12 cellular contexts compared by ENCODE assay signal in the genomic region with DNA sequence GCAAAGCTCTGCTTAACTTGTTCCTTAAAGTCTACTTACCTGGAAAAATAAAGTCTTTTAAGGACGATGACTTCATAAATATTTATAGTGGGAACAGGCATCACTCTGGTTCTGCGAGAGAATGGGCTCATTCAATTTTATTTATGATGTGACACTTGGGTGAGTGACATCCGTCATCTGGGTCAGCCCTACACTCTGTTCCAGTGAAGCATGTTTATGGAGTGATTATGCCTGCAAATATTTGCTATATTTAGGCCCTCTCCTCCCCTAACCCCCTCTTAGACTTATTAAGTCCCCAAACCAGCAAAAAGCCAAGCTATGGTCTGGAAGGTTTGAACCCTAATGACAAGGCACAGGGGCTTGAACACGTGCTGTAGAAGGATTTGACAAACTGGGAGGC. TPM values are rescaled to one million over a fixed set of nuclear protein-coding genes. Genes with fewer than 3 reads are reported as not detected.
DNase-seq lines count a peak whose midpoint lies in the region; ATAC-seq, FAIRE-seq and TF ChIP-seq lines count a peak whose summit lies in the region.
"Had no signal": no experiment of that assay in that cellular context is flagged by ENCODE, and none has a peak within 500 bp of the region (broad histone marks: within the 10 kb centered on the region; RNA-seq: fewer than 3 reads in every experiment).

No MANE protein-coding gene starts in this region.

- POLR2A ChIA-PET in endothelial cell of umbilical vein (lab: Charles Lee): no interaction called here

- 70 to 76% methylated on average over 4 of the region's 4 CpGs for WGBS in heart right ventricle, 2 donors

- H3K36me3 ChIP-seq in heart right ventricle: no peaks in the 10 kb centered on the region
- H3K36me3 ChIP-seq in endothelial cell of umbilical vein (ENCODE audit: control insufficient read depth in 2 of 2, extremely low read depth in 1 of 2, insufficient read depth in 2 of 2, low read length in 2 of 2): no peaks in the 10 kb centered on the region
- no peaks in the 10 kb centered on the region for H3K36me3 ChIP-seq in osteoblast (ENCODE audit: insufficient read depth, low read length)
- H3K36me3 ChIP-seq in uterus: no peaks in the 10 kb centered on the region

- H3K27me3 ChIP-seq in heart right ventricle: no peaks in the 10 kb centered on the region
- peaks cover 0 to 3% of the 10 kb centered on the region in 2 experiments for H3K27me3 ChIP-seq in endothelial cell of umbilical vein (ENCODE audit: control insufficient read depth in 2 of 2, insufficient read depth in 2 of 2, low read length in 2 of 2)
- no peaks in the 10 kb centered on the region for H3K27me3 ChIP-seq in osteoblast (ENCODE audit: insufficient read depth, low read length)
- no peaks in the 10 kb centered on the region for H3K27me3 ChIP-seq in uterus

- H3K4me1 ChIP-seq in heart right ventricle (peaks cover 12 to 59% (median 40%) of the 10 kb centered on the region in 9 donors), endothelial cell of umbilical vein (ENCODE audit: control insufficient read depth, extremely low read depth, insufficient read depth, low read length) (peaks cover 42% of the 10 kb centered on the region), osteoblast (ENCODE audit: insufficient read depth, low read length) (peaks cover 42% of the 10 kb centered on the region), uterus (peaks cover 0 to 17% of the 10 kb centered on the region in 2 donors)

- CTCF ChIA-PET in endothelial cell of umbilical vein (lab: Charles Lee): interaction anchor here (0.7 to 1.4 kb wide), 3 partner anchors 14 to 151 kb away, joined by 3 to 5 read pairs (median 3); no protein-coding TSS in a partner anchor

- peak overlapping the region; percentile 5 for H3K9ac ChIP-seq in endothelial cell of umbilical vein (replicated peaks; ENCODE audit: extremely low read depth, insufficient read depth, low read length)

- peak overlapping the region; percentile 13 for H3K4me2 ChIP-seq in endothelial cell of umbilical vein (ENCODE audit: insufficient read depth, low read length)
- peak overlapping the region; percentile 82 for H3K4me2 ChIP-seq in osteoblast (ENCODE audit: insufficient read depth, low read length)

- DNase-seq in heart right ventricle (no peak), cardiac septum (ENCODE audit: low spot score) (no peak), endothelial cell of umbilical vein (ENCODE audit: low read depth, low spot score) (no peak), osteoblast (ENCODE audit: insufficient read length, low spot score, missing footprints) (no peak), uterus (no peak), epidermal melanocyte (ENCODE audit: insufficient read length, low spot score) (no peak), mucosa of gallbladder (ENCODE audit: low spot score) (no peak)
- DNase-seq: DMS79; stimulated activated CD4-positive, alpha-beta T cell treated with anti-CD3 and anti-CD28 coated beads, Interleukin-4, amount 100 ng/mL, for 1 hour had no signal

- H3K9me3 ChIP-seq in heart right ventricle: no peaks in the 10 kb centered on the region
- H3K9me3 ChIP-seq in endothelial cell of umbilical vein (replicated peaks; ENCODE audit: control insufficient read depth, insufficient read depth, low read length): no peaks in the 10 kb centered on the region
- H3K9me3 ChIP-seq in osteoblast (ENCODE audit: low read depth, low read length): no peaks in the 10 kb centered on the region
- H3K9me3 ChIP-seq in uterus: no peaks in the 10 kb centered on the region

- TF ChIP-seq CTCF in heart right ventricle (IDR thresholded peaks at IDR 0.05): no peak
- no peak for TF ChIP-seq CTCF in endothelial cell of umbilical vein (IDR thresholded peaks at IDR 0.05; ENCODE audit: extremely low read depth in 1 of 2, insufficient read depth in 1 of 2, low read depth in 1 of 2, low read length in 2 of 2)
- TF ChIP-seq CTCF in osteoblast (IDR thresholded peaks at IDR 0.05; ENCODE audit: extremely low read depth, low read depth, low read length): no peak
- no peak for TF ChIP-seq CTCF in uterus (IDR thresholded peaks at IDR 0.05)

- no peaks in the 10 kb centered on the region for H3K9me1 ChIP-seq in endothelial cell of umbilical vein (replicated peaks; ENCODE audit: control insufficient read depth, extremely low read depth, insufficient read depth, low read length)

- no peak for FAIRE-seq in endothelial cell of umbilical vein (lab: Jason Lieb, UNC)

- BruUV-seq in endothelial cell of umbilical vein (replicated peaks; lab: Mats Ljungman, UMichigan): no TSS peak

- peak overlapping the region in 9 of 10 donors; percentile 61 to 100 (median 97) for H3K27ac ChIP-seq in heart right ventricle
- peak overlapping the region; percentile 94 for H3K27ac ChIP-seq in endothelial cell of umbilical vein (ENCODE audit: insufficient read depth, low read depth, low read length)
- H3K27ac ChIP-seq in osteoblast (ENCODE audit: low read depth, low read length): peak overlapping the region; percentile 99
- peak overlapping the region; percentile 94 to 98 for H3K27ac ChIP-seq in uterus

- H3K79me2 ChIP-seq in endothelial cell of umbilical vein (ENCODE audit: control insufficient read depth, insufficient read depth, low read length): no peaks in the 10 kb centered on the region
- H3K79me2 ChIP-seq in osteoblast (ENCODE audit: insufficient read depth, low read length): no peaks in the 10 kb centered on the region

- H3K4me3 ChIP-seq in heart right ventricle (no peak overlapping the region), endothelial cell of umbilical vein (replicated peaks in 1 of 3; ENCODE audit: insufficient read depth in 1 of 3, low read depth in 1 of 3, low read length in 3 of 3) (no peak overlapping the region), osteoblast (ENCODE audit: insufficient read depth, low read length) (peak overlapping the region; percentile 9), uterus (no peak overlapping the region)

- no peak overlapping the region for H2AFZ ChIP-seq in endothelial cell of umbilical vein (ENCODE audit: low read depth, low read length)
- no peak overlapping the region for H2AFZ ChIP-seq in osteoblast (ENCODE audit: low read length)

- H4K20me1 ChIP-seq in endothelial cell of umbilical vein (replicated peaks; ENCODE audit: control insufficient read depth, extremely low read depth, insufficient read depth, low read length) (no peaks in the 10 kb centered on the region), osteoblast (ENCODE audit: insufficient read depth, low read length) (no peaks in the 10 kb centered on the region)

- intact Hi-C loops in heart right ventricle (cut with DNase I): loop anchor here in 6 of 10 donors (2.0 to 10.0 kb wide), 10 partner anchors 61 to 439 kb away; partner anchors contain the start of genes LSM6 (in 2 of the 6) and ZNF827 (in 2 of the 6)
- intact Hi-C loops in cardiac septum (cut with DNase I): loop anchor here (2.0 to 5.0 kb wide), 4 partner anchors 25 to 201 kb away; partner anchors contain the start of gene C4orf51
- intact Hi-C loops in endothelial cell of umbilical vein (cut with micrococcal nuclease): loop anchor here (1.0 kb wide), 2 partner anchors 70 to 189 kb away; no protein-coding TSS in a partner anchor
- intact Hi-C loops in uterus (cut with DNase I; ENCODE audit: low total_unique reads): no loop called here

- dilution Hi-C loops in endothelial cell of umbilical vein (cut with MboI; ENCODE audit: extremely low pct_ligation_motif_present, low sequenced_read_pairs): no loop called here

- no peak for ATAC-seq in heart right ventricle
- no peak for ATAC-seq in HG03135 (IDR thresholded peaks at IDR 0.05; ENCODE audit: unreplicated experiment)

- TF ChIP-seq POLR2A in endothelial cell of umbilical vein (IDR thresholded peaks at IDR 0.05; ENCODE audit: low read depth, low read length) (no peak), uterus (IDR thresholded peaks at IDR 0.05) (no peak)

TF ChIP-seq in endothelial cell of umbilical vein, 7 proteins besides CTCF, POLR2A, EP300 and RAD21:
- TF ChIP-seq MYC (IDR thresholded peaks at IDR 0.05; ENCODE audit: low read depth, low read length) (no peak), JUN (IDR thresholded peaks at IDR 0.05; ENCODE audit: borderline replicate concordance, insufficient read depth, insufficient read length, low read depth) (no peak), POLR2AphosphoS5 (IDR thresholded peaks at IDR 0.05; ENCODE audit: insufficient read depth, low read depth, low read length) (no peak), FOS (IDR thresholded peaks at IDR 0.05; ENCODE audit: borderline replicate concordance, insufficient read depth, low read length) (no peak), EZH2 (IDR thresholded peaks at IDR 0.05; ENCODE audit: borderline replicate concordance, low read depth, low read length, severe bottlenecking) (no peak), GATA2 (IDR thresholded peaks at IDR 0.05; ENCODE audit: insufficient read depth, insufficient read length, low read depth, low read length) (no peak)
- TF ChIP-seq, protein P1, sequence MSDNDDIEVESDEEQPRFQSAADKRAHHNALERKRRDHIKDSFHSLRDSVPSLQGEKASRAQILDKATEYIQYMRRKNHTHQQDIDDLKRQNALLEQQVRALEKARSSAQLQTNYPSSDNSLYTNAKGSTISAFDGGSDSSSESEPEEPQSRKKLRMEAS (IDR thresholded peaks at IDR 0.05; ENCODE audit: insufficient read depth, insufficient read length): no peak

RNA-seq across cellular contexts. Expression of gene C4orf51, which starts 55.8 kb away (rescaled TPM):
- not detected for total RNA-seq in heart right ventricle
- polyA plus RNA-seq in heart right ventricle: not detected
- not detected for total RNA-seq in cardiac septum
- not detected in 2 replicates for total RNA-seq in endothelial cell of umbilical vein
- not detected in 2 replicates for polyA plus RNA-seq in endothelial cell of umbilical vein
- polyA plus RNA-seq in endothelial cell of umbilical vein (2011; cell fraction: cytosol; rRNA removed): not detected in 2 replicates
- polyA plus RNA-seq in endothelial cell of umbilical vein (2011; cell fraction: nucleus; rRNA removed): not detected in 2 replicates
- polyA plus RNA-seq in endothelial cell of umbilical vein (2012): not detected in 2 replicates
- polyA minus RNA-seq in endothelial cell of umbilical vein: not detected in 2 replicates
- polyA minus RNA-seq in endothelial cell of umbilical vein (2011; cell fraction: cytosol; rRNA and poly(A)+ RNA removed): not detected
- not detected in 2 replicates for polyA minus RNA-seq in endothelial cell of umbilical vein (2011; cell fraction: nucleus; rRNA and poly(A)+ RNA removed)
- total RNA-seq in osteoblast: not detected in 2 replicates
- not detected for total RNA-seq in uterus
- not detected for total RNA-seq in mucosa of gallbladder
- total RNA-seq: occipital lobe, subcutaneous adipose tissue had no signal
